ENCODE assay signal across 10 cellular contexts in the genomic region with DNA sequence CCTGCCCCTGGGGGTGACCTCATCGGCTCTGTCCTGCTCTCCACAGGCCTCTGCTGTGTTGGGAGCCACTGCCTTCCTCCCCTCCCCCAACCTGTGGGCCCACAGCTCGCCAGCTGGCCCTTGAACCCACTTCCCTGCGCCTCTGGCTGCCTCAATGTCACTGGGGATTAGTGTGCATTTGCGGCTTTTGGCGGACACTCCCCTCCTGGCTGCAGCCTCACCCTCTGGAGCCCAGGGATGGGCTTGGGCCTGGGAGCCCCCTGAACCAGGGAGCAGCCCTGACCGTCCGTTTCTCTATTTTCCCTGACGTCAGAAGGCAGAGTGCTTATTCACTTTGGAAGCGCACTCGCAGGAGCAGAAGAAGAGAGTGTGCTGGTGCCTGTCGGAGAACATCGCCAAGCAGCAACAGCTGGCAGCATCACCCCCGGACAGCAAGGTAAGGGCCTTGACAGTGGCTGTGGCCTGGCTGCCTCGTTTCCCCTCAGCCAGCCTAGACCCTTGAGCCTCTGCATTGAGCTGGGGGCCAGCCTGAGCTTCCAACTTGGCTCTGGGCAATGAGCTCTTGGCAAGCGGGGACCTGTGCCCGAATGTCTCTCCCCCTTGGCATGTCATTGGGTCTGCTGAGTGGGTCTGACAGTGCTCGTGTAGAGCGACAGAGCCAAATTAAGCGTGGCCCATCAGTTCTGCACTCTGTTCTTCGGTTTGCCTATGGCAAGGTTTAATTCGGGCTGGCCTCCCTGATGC.
DNase-seq lines count a peak whose midpoint lies in the region; ATAC-seq and TF ChIP-seq lines count a peak whose summit lies in the region.
"Had no signal": no experiment of that assay in that cellular context is flagged by ENCODE, and none has a peak within 500 bp of the region (broad histone marks: within the 10 kb centered on the region; RNA-seq: fewer than 3 reads in every experiment).

No MANE protein-coding gene starts in this region.

- CTCF ChIA-PET in A673 (lab: Charles Lee) = no interaction called here

- intact Hi-C loops in mucosa of descending colon (cut with DNase I, micrococcal nuclease) (no loop called here), tibial artery (cut with DNase I; ENCODE audit: low total_unique reads) (no loop called here), A673 (cut with micrococcal nuclease; ENCODE audit: unreplicated experiment) (no loop called here)

- H3K4me1 ChIP-seq in gastroesophageal sphincter (peaks cover 0 to 57% (median 6%) of the 10 kb centered on the region in 3 donors), mucosa of descending colon (ENCODE audit: low read depth) (no peaks in the 10 kb centered on the region), tibial artery (peaks cover 0 to 66% (median 43%) of the 10 kb centered on the region in 4 donors), A673 (ENCODE audit: insufficient read depth, low read length, poor library complexity, severe bottlenecking) (peaks cover 8% of the 10 kb centered on the region)

- TF ChIP-seq CTCF in gastroesophageal sphincter (IDR thresholded peaks at IDR 0.05) = no peak
- TF ChIP-seq CTCF in mucosa of descending colon (IDR thresholded peaks at IDR 0.05) = no peak
- TF ChIP-seq CTCF in tibial artery (IDR thresholded peaks at IDR 0.05) = no peak
- TF ChIP-seq CTCF in A673 (conservative IDR thresholded peaks at IDR 0.05; ENCODE audit: low read depth, low read length) = no peak

- H3K27me3 ChIP-seq in gastroesophageal sphincter (no peaks in the 10 kb centered on the region), tibial artery (no peaks in the 10 kb centered on the region), A673 (replicated peaks; ENCODE audit: insufficient read depth, low read depth, low read length, poor library complexity) (no peaks in the 10 kb centered on the region)

- no peak for TF ChIP-seq POLR2A in gastroesophageal sphincter (IDR thresholded peaks at IDR 0.05)

- H3K36me3 ChIP-seq in gastroesophageal sphincter (peaks cover 0 to 78% of the 10 kb centered on the region in 2 donors), mucosa of descending colon (ENCODE audit: low read depth) (no peaks in the 10 kb centered on the region), tibial artery (peaks cover 0 to 7% (median 0%) of the 10 kb centered on the region in 3 donors), A673 (ENCODE audit: insufficient read depth, low read length, poor library complexity, severe bottlenecking) (no peaks in the 10 kb centered on the region)

- H3K27ac ChIP-seq in gastroesophageal sphincter = peak overlapping the region in 3 of 4 donors; percentile 36 to 65 (median 56)
- H3K27ac ChIP-seq in tibial artery = peak overlapping the region; percentile 73 to 77
- no peak overlapping the region for H3K27ac ChIP-seq in A673 (ENCODE audit: low read depth, low read length, poor library complexity, severe bottlenecking)
- H3K27ac ChIP-seq: 22Rv1 had no signal

- peak; percentile 76 for ATAC-seq in gastroesophageal sphincter
- ATAC-seq in mucosa of descending colon = peak; percentile 35
- no peak for ATAC-seq in HG03565 (IDR thresholded peaks at IDR 0.05; ENCODE audit: unreplicated experiment)
- ATAC-seq: naive thymus-derived CD8-positive, alpha-beta T cell had no signal

- no peaks in the 10 kb centered on the region for H3K9me3 ChIP-seq in gastroesophageal sphincter
- H3K9me3 ChIP-seq in mucosa of descending colon = no peaks in the 10 kb centered on the region
- no peaks in the 10 kb centered on the region for H3K9me3 ChIP-seq in tibial artery
- H3K9me3 ChIP-seq in A673 (ENCODE audit: low read depth, low read length, poor library complexity, severe bottlenecking) = no peaks in the 10 kb centered on the region

- POLR2A ChIA-PET in A673 (lab: Charles Lee; ENCODE audit: low non-redundant PET) = no interaction called here

- TF ChIP-seq EP300 in gastroesophageal sphincter (IDR thresholded peaks at IDR 0.05) = no peak

- 83 to 84% methylated on average over 6 to 13 of the region's 21 CpGs for WGBS in gastroesophageal sphincter (ENCODE audit: low coverage in 1 of 2), 2 donors

- peak; percentile 29 to 38 for DNase-seq in NCI-H524 (lab: John Stamatoyannopoulos, UW)
- DNase-seq in NCI-H524 treated with DMSO at 0.1 percent for 48 hours (lab: John Stamatoyannopoulos, UW) = no peak
- DNase-seq in mucosa of descending colon = peak; percentile 37 to 75 (median 52)
- peak; percentile 65 to 93 for DNase-seq in tibial artery
- no peak for DNase-seq in A673 (ENCODE audit: low spot score)
- DNase-seq in NCI-H2107 treated with DMSO at 0.1 percent for 48 hours (lab: John Stamatoyannopoulos, UW; ENCODE audit: unreplicated experiment) = no peak
- DNase-seq: naive thymus-derived CD8-positive, alpha-beta T cell had no signal

- H3K4me3 ChIP-seq in gastroesophageal sphincter (no peak overlapping the region), mucosa of descending colon (no peak overlapping the region), tibial artery (no peak overlapping the region), A673 (ENCODE audit: low read depth, low read length, poor library complexity, severe bottlenecking) (no peak overlapping the region)

- BruUV-seq in A673 (replicated peaks; lab: Mats Ljungman, UMichigan) = no TSS peak

Comparison
In these comparisons a context has a peak if more than half of its experiments do, and no peak if none do; other contexts are left out.
1. DNase-seq: peak in NCI-H524 (2 of 2), mucosa of descending colon (3 of 3) and tibial artery (2 of 2); none in NCI-H524 treated with DMSO at 0.1 percent for 48 hours (single experiment), A673 (single experiment) and NCI-H2107 treated with DMSO at 0.1 percent for 48 hours (single experiment).